Comparison of ENCODE assay signal across 8 cellular contexts in genomic region chr17:56891751-56892150, GRCh38. TPM values are rescaled to one million over a fixed set of nuclear protein-coding genes. Genes with fewer than 3 reads are reported as not detected.
A peak's percentile ranks its signal among the peaks of the same experiment; 100 is the strongest.
DNase-seq lines count a peak whose midpoint lies in the region; ATAC-seq and TF ChIP-seq lines count a peak whose summit lies in the region.

No MANE protein-coding gene starts in this region.

- 73 to 83% (median 77%) methylated on average over 16 of the region's 16 CpGs for WGBS in heart left ventricle, 4 donors

- H3K9me3 ChIP-seq in HCT116 (ENCODE audit: control insufficient read depth in 1 of 2, insufficient read depth in 1 of 2, low read depth in 1 of 2, low read length in 2 of 2) = peaks cover 5 to 7% of the 10 kb centered on the region in 2 experiments; a peak in 2 of 4 replicates
- peaks cover 0 to 15% (median 3%) of the 10 kb centered on the region in 12 donors for H3K9me3 ChIP-seq in heart left ventricle

- H3K4me3 ChIP-seq in HCT116 (replicated peaks in 1 of 2; ENCODE audit: low read depth in 1 of 2, low read length in 2 of 2) (no peak overlapping the region), heart left ventricle (no peak overlapping the region)

- CTCF ChIA-PET in HCT116 (lab: Charles Lee) = no interaction called here

- H2AFZ ChIP-seq in HCT116 (ENCODE audit: low read depth, low read length, poor library complexity, severe bottlenecking) = no peak overlapping the region

- no peak overlapping the region for H3K4me2 ChIP-seq in HCT116 (ENCODE audit: low read length)

- RAD21 ChIA-PET in HCT116 (lab: Charles Lee; ENCODE audit: low non-redundant PET in 1 of 2, low total read pairs in 2 of 2, uncharacterized antibody in 2 of 2, unreplicated experiment in 2 of 2) = no interaction called here

- peak; percentile 39 for TF ChIP-seq RAD21 in HCT116 (IDR thresholded peaks at IDR 0.05; ENCODE audit: low read depth)

- no TSS peak for BruUV-seq in HCT116 (replicated peaks; lab: Mats Ljungman, UMichigan)

- no peak overlapping the region for H3K9ac ChIP-seq in HCT116 (ENCODE audit: low read length)

- peaks cover 41 to 84% of the 10 kb centered on the region in 2 experiments for H3K36me3 ChIP-seq in HCT116 (ENCODE audit: control insufficient read depth in 1 of 2, insufficient read depth in 2 of 2, low read length in 2 of 2)
- peaks cover 3 to 97% (median 66%) of the 10 kb centered on the region in 9 donors for H3K36me3 ChIP-seq in heart left ventricle

- DNase-seq in HCT116 (ENCODE audit: low read depth, low spot score) = no peak
- DNase-seq in activated T-cell treated with anti-CD3 and anti-CD28 coated beads for 24 hours (ENCODE audit: low read depth) = peak; percentile 33
- DNase-seq in heart left ventricle = peak in 1 of 5 donors; percentile 36
- DNase-seq in stimulated activated CD4-positive, alpha-beta T cell treated with anti-CD3 and anti-CD28 coated beads, TNF-alpha, amount 100 ng/mL, for 4 hours (ENCODE audit: low read depth in 3 of 3) = peak; percentile 17 to 31 (median 28)
- DNase-seq in NCI-H82 (lab: John Stamatoyannopoulos, UW) = no peak
- DNase-seq in HPDE6-E6E7 (ENCODE audit: extremely low spot score) = no peak
- no peak for DNase-seq in RKO (ENCODE audit: low spot score)

- H4K20me1 ChIP-seq in HCT116 (ENCODE audit: insufficient read depth) = no peaks in the 10 kb centered on the region

- no peaks in the 10 kb centered on the region for H3K9me2 ChIP-seq in HCT116 (ENCODE audit: insufficient read depth)

- H3K27me3 ChIP-seq in HCT116 (ENCODE audit: insufficient read depth, low read length) = no peaks in the 10 kb centered on the region
- no peaks in the 10 kb centered on the region for H3K27me3 ChIP-seq in heart left ventricle

- no peaks in the 10 kb centered on the region for H3K79me2 ChIP-seq in HCT116 (ENCODE audit: insufficient read depth, low read length)

- TF ChIP-seq CTCF in HCT116 (IDR thresholded peaks at IDR 0.05 in 2 of 3, conservative IDR thresholded peaks at IDR 0.05 in 1 of 3; ENCODE audit: borderline replicate concordance in 1 of 3, insufficient read depth in 1 of 3, low read depth in 2 of 3, low read length in 2 of 3) (peak; percentile 22 to 69 (median 58); a peak in 4 of 6 replicates), heart left ventricle (IDR thresholded peaks at IDR 0.05) (peak in 9 of 12 donors; percentile 16 to 50 (median 41))

- intact Hi-C loops in HCT116 (cut with micrococcal nuclease) (no loop called here), heart left ventricle (cut with DNase I) (loop anchor here in 3 of 10 donors (2.0 to 5.0 kb wide), 2 partner anchors 45 to 46 kb away; no protein-coding TSS in a partner anchor)

- peak; percentile 52 for ATAC-seq in HCT116
- peak in 1 of 4 donors; percentile 33 for ATAC-seq in heart left ventricle
- ATAC-seq in GM18858 (IDR thresholded peaks at IDR 0.05; ENCODE audit: unreplicated experiment) = no peak

- POLR2A ChIA-PET in HCT116 (lab: Charles Lee) = interaction anchor here (1.8 kb wide), 1 partner anchor 22 kb away, joined by 6 read pairs; the partner anchor contains the start of gene TRIM25

- TF ChIP-seq POLR2A in HCT116 (IDR thresholded peaks at IDR 0.05; ENCODE audit: borderline replicate concordance, extremely low read depth, insufficient read depth, insufficient read length) (no peak), heart left ventricle (IDR thresholded peaks at IDR 0.05) (no peak)

- peaks cover 0 to 5% of the 10 kb centered on the region in 2 experiments; a peak in 1 of 4 replicates for H3K4me1 ChIP-seq in HCT116 (ENCODE audit: control insufficient read depth in 1 of 2, insufficient read depth in 2 of 2, low read length in 2 of 2)
- peaks cover 0 to 9% (median 0%) of the 10 kb centered on the region in 12 donors for H3K4me1 ChIP-seq in heart left ventricle

- H3K27ac ChIP-seq in HCT116 (ENCODE audit: low read depth, low read length) (no peak overlapping the region), heart left ventricle (no peak overlapping the region)

TF ChIP-seq in HCT116, 20 proteins besides CTCF, POLR2A, EP300 and RAD21:
- TF ChIP-seq CEBPB (IDR thresholded peaks at IDR 0.05; ENCODE audit: low read depth) (no peak), ELF1 (IDR thresholded peaks at IDR 0.05; ENCODE audit: borderline replicate concordance, low read depth) (no peak), JUND (IDR thresholded peaks at IDR 0.05) (no peak), EZH2 (IDR thresholded peaks at IDR 0.05) (no peak), POLR2AphosphoS5 (IDR thresholded peaks at IDR 0.05; ENCODE audit: low read depth, low read length) (0 out of 2 replicates have a peak, but pooled peaks have one; percentile 18), REST (IDR thresholded peaks at IDR 0.05; ENCODE audit: low read depth) (no peak)

RNA-seq across cellular contexts. Expression of gene TRIM25, which starts 22.1 kb away (rescaled TPM):
- total RNA-seq in HCT116 (2021; ENCODE audit: unreplicated experiment) (135 TPM), heart left ventricle (10 to 100 TPM; 12.8 to 55.9 (median 18.8) TPM)
- polyA plus RNA-seq in HCT116 (2012) = 97.3 and 116 TPM in 2 replicates
- polyA plus RNA-seq in heart left ventricle = 1 to 10 TPM; 9.2 to 10.0 TPM

RNA-seq across cellular contexts. Expression of gene DGKE, which starts 57.8 kb away (rescaled TPM):
- 5.2 TPM for total RNA-seq in HCT116 (2021; ENCODE audit: unreplicated experiment)
- 0.86 and 0.95 TPM in 2 replicates for polyA plus RNA-seq in HCT116 (2012)
- total RNA-seq in heart left ventricle = 1 to 10 TPM; 1.9 to 4.1 (median 3.0) TPM
- 1 to 10 TPM in 1 of 2 donors, under 1 TPM in 1; 0.96 to 1.7 TPM for polyA plus RNA-seq in heart left ventricle

RNA-seq across cellular contexts. Expression of gene C17orf67, which starts 58.0 kb away (rescaled TPM):
- 0.84 TPM for total RNA-seq in HCT116 (2021; ENCODE audit: unreplicated experiment)
- 0.53 and 0.59 TPM in 2 replicates for polyA plus RNA-seq in HCT116 (2012)
- 1 to 10 TPM in 2 of 9 donors, under 1 TPM in 7; 0.25 to 1.1 (median 0.48) TPM for total RNA-seq in heart left ventricle
- polyA plus RNA-seq in heart left ventricle = under 1 TPM; 0.14 to 0.19 TPM

Comparison
In these comparisons a context has a peak if more than half of its experiments do, and no peak if none do; other contexts are left out.
1. DNase-seq: peak in activated T-cell treated with anti-CD3 and anti-CD28 coated beads for 24 hours (single experiment) and stimulated activated CD4-positive, alpha-beta T cell treated with anti-CD3 and anti-CD28 coated beads, TNF-alpha, amount 100 ng/mL, for 4 hours (3 of 3); none in HCT116 (single experiment), NCI-H82 (single experiment), HPDE6-E6E7 (single experiment) and RKO (single experiment).